ENCODE assay signal across 1 cellular context in the genomic region with DNA sequence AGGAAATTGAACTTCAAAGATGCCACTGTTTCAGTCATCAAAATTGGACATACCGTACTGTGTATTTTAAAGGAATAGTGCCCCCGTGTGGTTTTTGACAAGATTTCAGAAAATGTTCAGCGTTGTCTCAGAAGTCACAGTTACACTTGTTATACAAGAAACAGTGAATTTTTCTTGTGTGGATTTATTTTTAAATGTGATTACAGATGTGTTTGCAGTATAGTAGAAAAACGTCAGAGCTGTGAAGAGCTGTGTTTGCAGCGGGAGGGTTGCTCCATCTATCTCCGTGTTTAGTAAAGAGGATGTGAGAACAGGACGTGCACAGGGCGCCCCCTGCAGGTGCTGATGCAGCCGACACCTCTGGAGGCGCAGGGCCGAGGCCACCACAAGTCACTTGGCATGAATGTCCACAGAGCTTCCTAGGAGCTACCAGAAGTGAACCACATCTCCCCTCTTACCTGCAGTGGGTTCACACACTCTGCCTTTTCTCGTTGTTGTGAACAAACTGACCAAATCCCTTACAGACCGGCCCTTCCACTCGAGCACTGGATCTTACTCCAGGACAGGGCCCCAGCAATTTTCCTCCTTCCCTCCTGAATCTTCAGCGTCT.
TF ChIP-seq lines count a peak whose summit lies in the region.

No MANE protein-coding gene starts in this region.

TF ChIP-seq in HepG2, 621 proteins besides CTCF, POLR2A, EP300 and RAD21 (continued from another document and continues in another):
- TF ChIP-seq, protein P1, sequence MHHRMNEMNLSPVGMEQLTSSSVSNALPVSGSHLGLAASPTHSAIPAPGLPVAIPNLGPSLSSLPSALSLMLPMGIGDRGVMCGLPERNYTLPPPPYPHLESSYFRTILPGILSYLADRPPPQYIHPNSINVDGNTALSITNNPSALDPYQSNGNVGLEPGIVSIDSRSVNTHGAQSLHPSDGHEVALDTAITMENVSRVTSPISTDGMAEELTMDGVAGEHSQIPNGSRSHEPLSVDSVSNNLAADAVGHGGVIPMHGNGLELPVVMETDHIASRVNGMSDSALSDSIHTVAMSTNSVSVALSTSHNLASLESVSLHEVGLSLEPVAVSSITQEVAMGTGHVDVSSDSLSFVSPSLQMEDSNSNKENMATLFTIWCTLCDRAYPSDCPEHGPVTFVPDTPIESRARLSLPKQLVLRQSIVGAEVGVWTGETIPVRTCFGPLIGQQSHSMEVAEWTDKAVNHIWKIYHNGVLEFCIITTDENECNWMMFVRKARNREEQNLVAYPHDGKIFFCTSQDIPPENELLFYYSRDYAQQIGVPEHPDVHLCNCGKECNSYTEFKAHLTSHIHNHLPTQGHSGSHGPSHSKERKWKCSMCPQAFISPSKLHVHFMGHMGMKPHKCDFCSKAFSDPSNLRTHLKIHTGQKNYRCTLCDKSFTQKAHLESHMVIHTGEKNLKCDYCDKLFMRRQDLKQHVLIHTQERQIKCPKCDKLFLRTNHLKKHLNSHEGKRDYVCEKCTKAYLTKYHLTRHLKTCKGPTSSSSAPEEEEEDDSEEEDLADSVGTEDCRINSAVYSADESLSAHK (CRISPR knock-in tag; IDR thresholded peaks at IDR 0.05; ENCODE audit: borderline replicate concordance) = no peak
- TF ChIP-seq NCOR1 (IDR thresholded peaks at IDR 0.05; ENCODE audit: borderline replicate concordance, low read length) = no peak
- no peak for TF ChIP-seq KDM5B (CRISPR knock-in tag; IDR thresholded peaks at IDR 0.05; ENCODE audit: borderline replicate concordance)
- no peak for TF ChIP-seq NFIC (IDR thresholded peaks at IDR 0.05; ENCODE audit: low read length)
- no peak for TF ChIP-seq ZNF235 (CRISPR knock-in tag; IDR thresholded peaks at IDR 0.05; ENCODE audit: borderline replicate concordance)
- TF ChIP-seq GATAD2A (CRISPR knock-in tag; IDR thresholded peaks at IDR 0.05) = peak; percentile 41; the same call in 1 of the 2 replicates
- no peak for TF ChIP-seq FOXC1 (CRISPR knock-in tag; IDR thresholded peaks at IDR 0.05; ENCODE audit: borderline replicate concordance)
- no peak for TF ChIP-seq ZNF17 (CRISPR knock-in tag; IDR thresholded peaks at IDR 0.05)
- TF ChIP-seq KLF6 (CRISPR knock-in tag; IDR thresholded peaks at IDR 0.05) = no peak
- TF ChIP-seq, protein P2, sequence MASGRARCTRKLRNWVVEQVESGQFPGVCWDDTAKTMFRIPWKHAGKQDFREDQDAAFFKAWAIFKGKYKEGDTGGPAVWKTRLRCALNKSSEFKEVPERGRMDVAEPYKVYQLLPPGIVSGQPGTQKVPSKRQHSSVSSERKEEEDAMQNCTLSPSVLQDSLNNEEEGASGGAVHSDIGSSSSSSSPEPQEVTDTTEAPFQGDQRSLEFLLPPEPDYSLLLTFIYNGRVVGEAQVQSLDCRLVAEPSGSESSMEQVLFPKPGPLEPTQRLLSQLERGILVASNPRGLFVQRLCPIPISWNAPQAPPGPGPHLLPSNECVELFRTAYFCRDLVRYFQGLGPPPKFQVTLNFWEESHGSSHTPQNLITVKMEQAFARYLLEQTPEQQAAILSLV (CRISPR knock-in tag; IDR thresholded peaks at IDR 0.05; ENCODE audit: borderline replicate concordance) = no peak
- TF ChIP-seq ZNF746 (CRISPR knock-in tag; IDR thresholded peaks at IDR 0.05) = no peak
- TF ChIP-seq SIX1 (CRISPR knock-in tag; IDR thresholded peaks at IDR 0.05; ENCODE audit: borderline replicate concordance) = no peak
- no peak for TF ChIP-seq RFX1 (IDR thresholded peaks at IDR 0.05)
- TF ChIP-seq GATAD1 (CRISPR knock-in tag; IDR thresholded peaks at IDR 0.05) = peak; percentile 33; the same call in 1 of the 2 replicates
- TF ChIP-seq GFI1 (CRISPR knock-in tag; IDR thresholded peaks at IDR 0.05; ENCODE audit: borderline replicate concordance) = no peak
- no peak for TF ChIP-seq SNAPC2 (CRISPR knock-in tag; IDR thresholded peaks at IDR 0.05)
- TF ChIP-seq, protein P3, sequence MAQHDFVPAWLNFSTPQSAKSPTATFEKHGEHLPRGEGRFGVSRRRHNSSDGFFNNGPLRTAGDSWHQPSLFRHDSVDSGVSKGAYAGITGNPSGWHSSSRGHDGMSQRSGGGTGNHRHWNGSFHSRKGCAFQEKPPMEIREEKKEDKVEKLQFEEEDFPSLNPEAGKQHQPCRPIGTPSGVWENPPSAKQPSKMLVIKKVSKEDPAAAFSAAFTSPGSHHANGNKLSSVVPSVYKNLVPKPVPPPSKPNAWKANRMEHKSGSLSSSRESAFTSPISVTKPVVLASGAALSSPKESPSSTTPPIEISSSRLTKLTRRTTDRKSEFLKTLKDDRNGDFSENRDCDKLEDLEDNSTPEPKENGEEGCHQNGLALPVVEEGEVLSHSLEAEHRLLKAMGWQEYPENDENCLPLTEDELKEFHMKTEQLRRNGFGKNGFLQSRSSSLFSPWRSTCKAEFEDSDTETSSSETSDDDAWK (CRISPR knock-in tag; IDR thresholded peaks at IDR 0.05) = no peak
- TF ChIP-seq, protein P4, sequence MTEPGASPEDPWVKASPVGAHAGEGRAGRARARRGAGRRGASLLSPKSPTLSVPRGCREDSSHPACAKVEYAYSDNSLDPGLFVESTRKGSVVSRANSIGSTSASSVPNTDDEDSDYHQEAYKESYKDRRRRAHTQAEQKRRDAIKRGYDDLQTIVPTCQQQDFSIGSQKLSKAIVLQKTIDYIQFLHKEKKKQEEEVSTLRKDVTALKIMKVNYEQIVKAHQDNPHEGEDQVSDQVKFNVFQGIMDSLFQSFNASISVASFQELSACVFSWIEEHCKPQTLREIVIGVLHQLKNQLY (CRISPR knock-in tag; IDR thresholded peaks at IDR 0.05) = no peak
- TF ChIP-seq ZNF7 (CRISPR knock-in tag; IDR thresholded peaks at IDR 0.05) = no peak
- no peak for TF ChIP-seq ZNF761 (CRISPR knock-in tag; conservative IDR thresholded peaks at IDR 0.05)
- peak; percentile 38; the same call in 1 of the 2 replicates for TF ChIP-seq THAP11 (CRISPR knock-in tag; IDR thresholded peaks at IDR 0.05)
- TF ChIP-seq, protein P5, sequence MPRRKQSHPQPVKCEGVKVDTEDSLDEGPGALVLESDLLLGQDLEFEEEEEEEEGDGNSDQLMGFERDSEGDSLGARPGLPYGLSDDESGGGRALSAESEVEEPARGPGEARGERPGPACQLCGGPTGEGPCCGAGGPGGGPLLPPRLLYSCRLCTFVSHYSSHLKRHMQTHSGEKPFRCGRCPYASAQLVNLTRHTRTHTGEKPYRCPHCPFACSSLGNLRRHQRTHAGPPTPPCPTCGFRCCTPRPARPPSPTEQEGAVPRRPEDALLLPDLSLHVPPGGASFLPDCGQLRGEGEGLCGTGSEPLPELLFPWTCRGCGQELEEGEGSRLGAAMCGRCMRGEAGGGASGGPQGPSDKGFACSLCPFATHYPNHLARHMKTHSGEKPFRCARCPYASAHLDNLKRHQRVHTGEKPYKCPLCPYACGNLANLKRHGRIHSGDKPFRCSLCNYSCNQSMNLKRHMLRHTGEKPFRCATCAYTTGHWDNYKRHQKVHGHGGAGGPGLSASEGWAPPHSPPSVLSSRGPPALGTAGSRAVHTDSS (CRISPR knock-in tag; conservative IDR thresholded peaks at IDR 0.05) = no peak
- TF ChIP-seq SNAI1 (CRISPR knock-in tag; IDR thresholded peaks at IDR 0.05; ENCODE audit: borderline replicate concordance) = no peak
- no peak for TF ChIP-seq ZSCAN21 (CRISPR knock-in tag; IDR thresholded peaks at IDR 0.05; ENCODE audit: borderline replicate concordance)
- TF ChIP-seq, protein P6, sequence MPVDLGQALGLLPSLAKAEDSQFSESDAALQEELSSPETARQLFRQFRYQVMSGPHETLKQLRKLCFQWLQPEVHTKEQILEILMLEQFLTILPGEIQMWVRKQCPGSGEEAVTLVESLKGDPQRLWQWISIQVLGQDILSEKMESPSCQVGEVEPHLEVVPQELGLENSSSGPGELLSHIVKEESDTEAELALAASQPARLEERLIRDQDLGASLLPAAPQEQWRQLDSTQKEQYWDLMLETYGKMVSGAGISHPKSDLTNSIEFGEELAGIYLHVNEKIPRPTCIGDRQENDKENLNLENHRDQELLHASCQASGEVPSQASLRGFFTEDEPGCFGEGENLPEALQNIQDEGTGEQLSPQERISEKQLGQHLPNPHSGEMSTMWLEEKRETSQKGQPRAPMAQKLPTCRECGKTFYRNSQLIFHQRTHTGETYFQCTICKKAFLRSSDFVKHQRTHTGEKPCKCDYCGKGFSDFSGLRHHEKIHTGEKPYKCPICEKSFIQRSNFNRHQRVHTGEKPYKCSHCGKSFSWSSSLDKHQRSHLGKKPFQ (CRISPR knock-in tag; IDR thresholded peaks at IDR 0.05; ENCODE audit: insufficient replicate concordance) = no peak
- TF ChIP-seq, protein P7, sequence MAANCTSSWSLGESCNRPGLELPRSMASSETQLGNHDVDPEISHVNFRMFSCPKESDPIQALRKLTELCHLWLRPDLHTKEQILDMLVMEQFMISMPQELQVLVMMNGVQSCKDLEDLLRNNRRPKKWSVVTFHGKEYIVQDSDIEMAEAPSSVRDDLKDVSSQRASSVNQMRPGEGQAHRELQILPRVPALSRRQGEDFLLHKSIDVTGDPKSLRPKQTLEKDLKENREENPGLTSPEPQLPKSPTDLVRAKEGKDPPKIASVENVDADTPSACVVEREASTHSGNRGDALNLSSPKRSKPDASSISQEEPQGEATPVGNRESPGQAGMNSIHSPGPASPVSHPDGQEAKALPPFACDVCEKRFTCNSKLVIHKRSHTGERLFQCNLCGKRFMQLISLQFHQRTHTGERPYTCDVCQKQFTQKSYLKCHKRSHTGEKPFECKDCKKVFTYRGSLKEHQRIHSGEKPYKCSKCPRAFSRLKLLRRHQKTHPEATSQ (CRISPR knock-in tag; IDR thresholded peaks at IDR 0.05; ENCODE audit: borderline replicate concordance) = no peak
- 0 out of 2 replicates have a peak, but pooled peaks have one; percentile 16 for TF ChIP-seq SOX5 (CRISPR knock-in tag; IDR thresholded peaks at IDR 0.05; ENCODE audit: borderline replicate concordance)
- TF ChIP-seq CBX1 (IDR thresholded peaks at IDR 0.05; ENCODE audit: low read depth) = no peak
- no peak for TF ChIP-seq ZKSCAN5 (CRISPR knock-in tag; IDR thresholded peaks at IDR 0.05)
- TF ChIP-seq, protein P8, sequence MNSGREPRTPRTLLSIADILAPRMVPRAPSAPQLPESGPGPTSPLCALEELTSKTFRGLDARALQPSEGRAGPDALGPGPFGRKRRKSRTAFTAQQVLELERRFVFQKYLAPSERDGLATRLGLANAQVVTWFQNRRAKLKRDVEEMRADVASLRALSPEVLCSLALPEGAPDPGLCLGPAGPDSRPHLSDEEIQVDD (CRISPR knock-in tag; IDR thresholded peaks at IDR 0.05; ENCODE audit: borderline replicate concordance) = no peak
- no peak; the same call in 1 of the 2 replicates for TF ChIP-seq RCOR2 (CRISPR knock-in tag; IDR thresholded peaks at IDR 0.05)
- TF ChIP-seq MBNL3 (CRISPR knock-in tag; conservative IDR thresholded peaks at IDR 0.05) = no peak
- TF ChIP-seq, protein P9, sequence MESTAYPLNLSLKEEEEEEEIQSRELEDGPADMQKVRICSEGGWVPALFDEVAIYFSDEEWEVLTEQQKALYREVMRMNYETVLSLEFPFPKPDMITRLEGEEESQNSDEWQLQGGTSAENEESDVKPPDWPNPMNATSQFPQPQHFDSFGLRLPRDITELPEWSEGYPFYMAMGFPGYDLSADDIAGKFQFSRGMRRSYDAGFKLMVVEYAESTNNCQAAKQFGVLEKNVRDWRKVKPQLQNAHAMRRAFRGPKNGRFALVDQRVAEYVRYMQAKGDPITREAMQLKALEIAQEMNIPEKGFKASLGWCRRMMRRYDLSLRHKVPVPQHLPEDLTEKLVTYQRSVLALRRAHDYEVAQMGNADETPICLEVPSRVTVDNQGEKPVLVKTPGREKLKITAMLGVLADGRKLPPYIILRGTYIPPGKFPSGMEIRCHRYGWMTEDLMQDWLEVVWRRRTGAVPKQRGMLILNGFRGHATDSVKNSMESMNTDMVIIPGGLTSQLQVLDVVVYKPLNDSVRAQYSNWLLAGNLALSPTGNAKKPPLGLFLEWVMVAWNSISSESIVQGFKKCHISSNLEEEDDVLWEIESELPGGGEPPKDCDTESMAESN (CRISPR knock-in tag; conservative IDR thresholded peaks at IDR 0.05) = peak; percentile 75; the same call in 1 of the 2 replicates
- no peak for TF ChIP-seq ZNF879 (CRISPR knock-in tag; IDR thresholded peaks at IDR 0.05)
- TF ChIP-seq NAIF1 (CRISPR knock-in tag; IDR thresholded peaks at IDR 0.05; ENCODE audit: borderline replicate concordance) = no peak
- TF ChIP-seq MEIS2 (CRISPR knock-in tag; IDR thresholded peaks at IDR 0.05) = no peak
- TF ChIP-seq ZNF10 (CRISPR knock-in tag; IDR thresholded peaks at IDR 0.05; ENCODE audit: borderline replicate concordance, low read depth) = no peak
- TF ChIP-seq, protein P10, sequence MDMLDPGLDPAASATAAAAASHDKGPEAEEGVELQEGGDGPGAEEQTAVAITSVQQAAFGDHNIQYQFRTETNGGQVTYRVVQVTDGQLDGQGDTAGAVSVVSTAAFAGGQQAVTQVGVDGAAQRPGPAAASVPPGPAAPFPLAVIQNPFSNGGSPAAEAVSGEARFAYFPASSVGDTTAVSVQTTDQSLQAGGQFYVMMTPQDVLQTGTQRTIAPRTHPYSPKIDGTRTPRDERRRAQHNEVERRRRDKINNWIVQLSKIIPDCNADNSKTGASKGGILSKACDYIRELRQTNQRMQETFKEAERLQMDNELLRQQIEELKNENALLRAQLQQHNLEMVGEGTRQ (IDR thresholded peaks at IDR 0.05; ENCODE audit: low read depth, low read length) = no peak
- TF ChIP-seq, protein P10 (CRISPR knock-in tag; IDR thresholded peaks at IDR 0.05; ENCODE audit: borderline replicate concordance) = no peak
- no peak for TF ChIP-seq PRPF4 (IDR thresholded peaks at IDR 0.05; ENCODE audit: low read depth, low read length, poor library complexity, severe bottlenecking)
- TF ChIP-seq, protein P11, sequence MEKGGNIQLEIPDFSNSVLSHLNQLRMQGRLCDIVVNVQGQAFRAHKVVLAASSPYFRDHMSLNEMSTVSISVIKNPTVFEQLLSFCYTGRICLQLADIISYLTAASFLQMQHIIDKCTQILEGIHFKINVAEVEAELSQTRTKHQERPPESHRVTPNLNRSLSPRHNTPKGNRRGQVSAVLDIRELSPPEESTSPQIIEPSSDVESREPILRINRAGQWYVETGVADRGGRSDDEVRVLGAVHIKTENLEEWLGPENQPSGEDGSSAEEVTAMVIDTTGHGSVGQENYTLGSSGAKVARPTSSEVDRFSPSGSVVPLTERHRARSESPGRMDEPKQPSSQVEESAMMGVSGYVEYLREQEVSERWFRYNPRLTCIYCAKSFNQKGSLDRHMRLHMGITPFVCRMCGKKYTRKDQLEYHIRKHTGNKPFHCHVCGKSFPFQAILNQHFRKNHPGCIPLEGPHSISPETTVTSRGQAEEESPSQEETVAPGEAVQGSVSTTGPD (CRISPR knock-in tag; IDR thresholded peaks at IDR 0.05) = no peak; the same call in 1 of the 2 replicates
- no peak for TF ChIP-seq NR2F6 (IDR thresholded peaks at IDR 0.05)
- 0 out of 2 replicates have a peak, but pooled peaks have one; percentile 29 for TF ChIP-seq NR2F6 (CRISPR knock-in tag; IDR thresholded peaks at IDR 0.05)
- TF ChIP-seq ZNF547 (CRISPR knock-in tag; IDR thresholded peaks at IDR 0.05) = 0 out of 2 replicates have a peak, but pooled peaks have one; percentile 40
- TF ChIP-seq IRF2 (CRISPR knock-in tag; IDR thresholded peaks at IDR 0.05) = 0 out of 2 replicates have a peak, but pooled peaks have one; percentile 68
- TF ChIP-seq POLR2G (IDR thresholded peaks at IDR 0.05; ENCODE audit: low read depth, low read length) = no peak
- TF ChIP-seq XBP1 (CRISPR knock-in tag; IDR thresholded peaks at IDR 0.05) = no peak
- TF ChIP-seq KLF15 (CRISPR knock-in tag; IDR thresholded peaks at IDR 0.05; ENCODE audit: borderline replicate concordance) = no peak
